8 cellular contexts compared by ENCODE assay signal in genomic region chr10:99233680-99234018, GRCh38. TPM values are rescaled to one million over a fixed set of nuclear protein-coding genes. Genes with fewer than 3 reads are reported as not detected.
DNase-seq lines count a peak whose midpoint lies in the region; TF ChIP-seq lines count a peak whose summit lies in the region.

No MANE protein-coding gene starts in this region.

- H3K9ac ChIP-seq in HUES48 (ENCODE audit: low read depth, low read length): no peak overlapping the region
- no peak overlapping the region for H3K9ac ChIP-seq in parathyroid adenoma

- H3K27me3 ChIP-seq in DOHH2 (ENCODE audit: control insufficient read depth, low read length): peaks cover 64% of the 10 kb centered on the region
- H3K27me3 ChIP-seq in HUES48 (ENCODE audit: control insufficient read depth, insufficient read depth, low read length): peaks cover 100% of the 10 kb centered on the region
- peaks cover 3 to 13% of the 10 kb centered on the region in 2 donors for H3K27me3 ChIP-seq in esophagus (ENCODE audit: control insufficient read depth in 1 of 2, insufficient read depth in 2 of 2, low read length in 2 of 2)
- H3K27me3 ChIP-seq in parathyroid adenoma (ENCODE audit: control insufficient read depth, insufficient read depth, low read length): peaks cover 23% of the 10 kb centered on the region

- H3K79me2 ChIP-seq in DOHH2 (ENCODE audit: control insufficient read depth, low read length): no peaks in the 10 kb centered on the region
- no peaks in the 10 kb centered on the region for H3K79me2 ChIP-seq in parathyroid adenoma

- H3K36me3 ChIP-seq in DOHH2 (ENCODE audit: control insufficient read depth, low read length) (no peaks in the 10 kb centered on the region), HUES48 (ENCODE audit: control insufficient read depth, insufficient read depth, low read length) (no peaks in the 10 kb centered on the region), esophagus (ENCODE audit: control insufficient read depth in 2 of 2, insufficient read depth in 2 of 2, low read length in 1 of 2) (no peaks in the 10 kb centered on the region), parathyroid adenoma (ENCODE audit: control insufficient read depth, insufficient read depth, low read length) (no peaks in the 10 kb centered on the region)

- no peaks in the 10 kb centered on the region for H3K9me2 ChIP-seq in DOHH2 (replicated peaks; ENCODE audit: control insufficient read depth, low read length)

- H3K4me1 ChIP-seq in DOHH2 (ENCODE audit: control insufficient read depth, low read length): peaks cover 15% of the 10 kb centered on the region
- H3K4me1 ChIP-seq in HUES48 (ENCODE audit: control insufficient read depth, insufficient read depth, low read length): peaks cover 30% of the 10 kb centered on the region
- H3K4me1 ChIP-seq in esophagus (ENCODE audit: control insufficient read depth in 2 of 2, insufficient read depth in 2 of 2, low read length in 1 of 2): peaks cover 2 to 3% of the 10 kb centered on the region in 2 donors
- no peaks in the 10 kb centered on the region for H3K4me1 ChIP-seq in parathyroid adenoma

- H3K27ac ChIP-seq in DOHH2 (ENCODE audit: low read depth, low read length): no peak overlapping the region
- H3K27ac ChIP-seq in HUES48 (ENCODE audit: low read depth, low read length): no peak overlapping the region
- H3K27ac ChIP-seq in esophagus (ENCODE audit: low read depth in 2 of 2, low read length in 1 of 2): no peak overlapping the region
- no peak overlapping the region for H3K27ac ChIP-seq in parathyroid adenoma

- H3K9me3 ChIP-seq in DOHH2 (ENCODE audit: control insufficient read depth, insufficient read depth, low read length) (no peaks in the 10 kb centered on the region), HUES48 (ENCODE audit: control insufficient read depth, insufficient read depth, low read length) (no peaks in the 10 kb centered on the region), esophagus (ENCODE audit: control insufficient read depth in 2 of 2, insufficient read depth in 1 of 2, low read depth in 1 of 2, low read length in 1 of 2) (no peaks in the 10 kb centered on the region), parathyroid adenoma (ENCODE audit: control insufficient read depth, low read length) (no peaks in the 10 kb centered on the region)

- H4K20me1 ChIP-seq in DOHH2 (ENCODE audit: control insufficient read depth, insufficient read depth, low read depth, low read length): no peaks in the 10 kb centered on the region

- no peaks in the 10 kb centered on the region for H3F3A ChIP-seq in DOHH2 (ENCODE audit: control insufficient read depth, insufficient read depth)

- 10 to 11% methylated on average over 17 of the region's 17 CpGs for WGBS in esophagus, 2 donors

- H2AFZ ChIP-seq in parathyroid adenoma: no peak overlapping the region

- DNase-seq in pons (ENCODE audit: low spot score) (no peak), NCI-H2081 (lab: John Stamatoyannopoulos, UW) (no peak), DMS153 (lab: John Stamatoyannopoulos, UW) (no peak)
- DNase-seq in effector CD8-positive, alpha-beta T cell (lab: John Stamatoyannopoulos, UW): no peak

- H3K4me3 ChIP-seq in DOHH2 (ENCODE audit: low read length): 0 out of 2 replicates have a peak overlapping the region, but pooled peaks have one; percentile 13
- peak overlapping the region; percentile 60 for H3K4me3 ChIP-seq in HUES48 (ENCODE audit: low read depth, low read length)
- H3K4me3 ChIP-seq in esophagus (ENCODE audit: low read depth in 1 of 2, low read length in 2 of 2): peak overlapping the region; percentile 47 to 49
- H3K4me3 ChIP-seq in parathyroid adenoma (ENCODE audit: low read depth, low read length): peak overlapping the region; percentile 45

- H3K4me2 ChIP-seq in DOHH2 (ENCODE audit: low read length): peak overlapping the region; percentile 56
- peak overlapping the region; percentile 82 for H3K4me2 ChIP-seq in parathyroid adenoma (ENCODE audit: low read length)

- TF ChIP-seq CTCF in DOHH2 (IDR thresholded peaks at IDR 0.05; ENCODE audit: low read depth, low read length, poor library complexity, severe bottlenecking) (no peak), parathyroid adenoma (IDR thresholded peaks at IDR 0.05) (no peak)

RNA-seq across cellular contexts. Expression of gene HPSE2, which starts 2.0 kb away (rescaled TPM):
- polyA plus RNA-seq in esophagus: 1 to 10 TPM; 2.1 to 3.5 TPM
